In the genomic region with DNA sequence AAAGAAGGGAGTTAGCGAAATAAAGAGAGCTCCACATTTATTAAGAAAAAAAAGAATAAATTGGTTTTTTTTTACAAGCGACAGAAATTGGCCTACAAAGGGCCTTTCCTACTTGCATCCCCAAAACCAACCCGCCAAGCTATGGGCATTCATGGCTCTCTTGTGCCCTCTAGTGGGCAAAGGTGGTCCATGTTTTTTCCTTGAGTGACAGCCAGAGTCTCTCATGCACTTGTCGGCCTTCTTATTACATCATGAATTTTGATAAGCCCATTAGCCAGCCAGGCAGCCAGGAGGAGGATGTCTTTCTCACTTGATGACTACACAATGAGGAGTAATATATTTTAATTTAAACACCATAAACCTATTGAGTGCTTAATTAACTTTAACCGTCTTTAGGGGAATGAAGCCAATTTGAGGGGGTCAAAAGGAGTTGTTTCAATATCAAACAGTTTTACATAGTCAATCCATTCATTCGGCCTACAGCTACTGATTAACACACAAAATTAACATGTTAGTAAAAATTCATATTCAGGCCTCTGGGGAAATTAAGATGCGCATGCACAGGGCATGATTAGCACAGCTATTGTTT, we compare ENCODE assay signal across 8 cellular contexts.
DNase-seq lines count a peak whose midpoint lies in the region; ATAC-seq, FAIRE-seq and TF ChIP-seq lines count a peak whose summit lies in the region.

No MANE protein-coding gene starts in this region.

- H3K27me3 ChIP-seq in AG04450 (ENCODE audit: control insufficient read depth, insufficient read depth, low read length) (peaks cover 9% of the 10 kb centered on the region), bronchial epithelial cell (ENCODE audit: control insufficient read depth, insufficient read depth, low read length) (peaks cover 7% of the 10 kb centered on the region)

- no peaks in the 10 kb centered on the region for H3K9me3 ChIP-seq in AG04450 (ENCODE audit: control insufficient read depth, insufficient read depth, low read length)
- no peaks in the 10 kb centered on the region for H3K9me3 ChIP-seq in kidney (ENCODE audit: control insufficient read depth in 1 of 2, low read length in 2 of 2)

- POLR2A ChIA-PET in AG04450 (lab: Yijun Ruan, JAX), result no interaction called here

- H3K36me3 ChIP-seq in bronchial epithelial cell (ENCODE audit: control insufficient read depth, insufficient read depth, low read length) (no peaks in the 10 kb centered on the region), kidney (ENCODE audit: control insufficient read depth in 1 of 2, insufficient read depth in 2 of 2, low read length in 2 of 2) (no peaks in the 10 kb centered on the region)

- H3K27ac ChIP-seq in AG04450 (ENCODE audit: low read depth, low read length) (no peak overlapping the region), kidney (ENCODE audit: low read depth in 2 of 2, low read length in 2 of 2) (no peak overlapping the region)

- no peak overlapping the region for H3K9ac ChIP-seq in kidney (ENCODE audit: low read length in 2 of 2)

- peaks cover 0 to 4% of the 10 kb centered on the region in 2 donors for H3K4me1 ChIP-seq in kidney (ENCODE audit: control insufficient read depth in 1 of 2, insufficient read depth in 1 of 2, low read depth in 1 of 2, low read length in 2 of 2)

- peak; percentile 94 for TF ChIP-seq CTCF in AG04450 (IDR thresholded peaks at IDR 0.05; ENCODE audit: low read depth, low read length)
- TF ChIP-seq CTCF in WI38 (IDR thresholded peaks at IDR 0.05; ENCODE audit: low read depth, low read length), result peak; percentile 80
- peak; percentile 88 for TF ChIP-seq CTCF in bronchial epithelial cell (IDR thresholded peaks at IDR 0.05; ENCODE audit: insufficient read depth, low read length, severe bottlenecking)
- peak; percentile 95 for TF ChIP-seq CTCF in kidney (IDR thresholded peaks at IDR 0.05; ENCODE audit: borderline replicate concordance, extremely low read depth, insufficient read depth)

- FAIRE-seq in bronchial epithelial cell (lab: Jason Lieb, UNC) (no peak), kidney (lab: Jason Lieb, UNC) (peak; percentile 69)

- H3K4me3 ChIP-seq in AG04450 (ENCODE audit: low read depth, low read length), result no peak overlapping the region
- no peak overlapping the region for H3K4me3 ChIP-seq in WI38 (ENCODE audit: low read depth, low read length)
- no peak overlapping the region for H3K4me3 ChIP-seq in bronchial epithelial cell (ENCODE audit: low read depth, low read length)
- no peak overlapping the region for H3K4me3 ChIP-seq in kidney (ENCODE audit: low read length in 2 of 2)

- peak; percentile 48 for DNase-seq in AG04450 (ENCODE audit: low read depth, low spot score)
- peak; percentile 98 for DNase-seq in NCI-H2171 treated with DMSO at 0.1 percent for 48 hours (lab: John Stamatoyannopoulos, UW)
- DNase-seq in bronchial epithelial cell (ENCODE audit: low read depth), result peak; percentile 74
- DNase-seq in kidney, result peak; percentile 70
- DNase-seq in stimulated activated CD4-positive, alpha-beta T cell treated with anti-CD3 and anti-CD28 coated beads, Interleukin-1b, Interleukin-23, amount 100 ng/mL, for 48 hours, result peak; percentile 77

- CTCF ChIA-PET in AG04450 (lab: Charles Lee), result interaction anchor here (0.6 to 4.3 kb wide), 99 partner anchors 8 to 1071 kb away, joined by 3 to 269 read pairs (median 4); no protein-coding TSS in a partner anchor

- intact Hi-C loops in kidney (cut with DNase I), result loop anchor here (5.0 kb wide), 1 partner anchor 124 kb away; no protein-coding TSS in a partner anchor

- ATAC-seq in GM18858 (IDR thresholded peaks at IDR 0.05; ENCODE audit: unreplicated experiment), result peak; percentile 74
- peak; percentile 71 for ATAC-seq in HG03108 (IDR thresholded peaks at IDR 0.05; ENCODE audit: unreplicated experiment)

Comparison
In these comparisons a context has a peak if more than half of its experiments do, and no peak if none do; other contexts are left out.
1. DNase-seq: peak in every context shown above with its lines; median percentile 98 in NCI-H2171 treated with DMSO at 0.1 percent for 48 hours; 77 in stimulated activated CD4-positive, alpha-beta T cell treated with anti-CD3 and anti-CD28 coated beads, Interleukin-1b, Interleukin-23, amount 100 ng/mL, for 48 hours; 74 in bronchial epithelial cell; 70 in kidney; 48 in AG04450.